Comparison of ENCODE assay signal across 8 cellular contexts in the genomic region with DNA sequence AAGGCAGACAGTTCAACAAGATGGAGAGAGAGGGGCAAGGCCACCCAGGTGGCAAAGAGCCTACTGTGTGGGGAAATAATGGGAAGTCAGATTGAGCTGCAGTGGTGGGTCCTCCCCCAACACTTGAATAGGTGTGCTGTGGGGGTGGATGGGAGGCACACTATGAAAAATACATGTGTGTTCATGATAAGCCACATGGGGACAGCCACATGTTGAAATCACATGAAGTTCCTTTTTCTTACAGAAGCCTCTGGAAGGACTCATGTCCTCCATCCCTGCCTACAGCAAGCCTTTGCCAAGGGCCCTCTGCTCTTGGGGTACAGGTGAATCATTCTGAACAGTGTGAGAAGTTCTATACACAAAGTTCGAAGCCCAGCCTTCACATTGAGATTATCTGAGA.
"Had no signal": no experiment of that assay in that cellular context is flagged by ENCODE, and none has a peak within 500 bp of the region (broad histone marks: within the 10 kb centered on the region; RNA-seq: fewer than 3 reads in every experiment).

No MANE protein-coding gene starts in this region.

- DNase-seq: GDM1, GF-D8 had no signal

- ATAC-seq: GM12878 had no signal

- H3K4me3 ChIP-seq: GM12878 had no signal

- FAIRE-seq: G401.6, GM12878, GM12891, GM12892, GM18507, GM19239 had no signal
